9 cellular contexts compared by ENCODE assay signal in the genomic region with DNA sequence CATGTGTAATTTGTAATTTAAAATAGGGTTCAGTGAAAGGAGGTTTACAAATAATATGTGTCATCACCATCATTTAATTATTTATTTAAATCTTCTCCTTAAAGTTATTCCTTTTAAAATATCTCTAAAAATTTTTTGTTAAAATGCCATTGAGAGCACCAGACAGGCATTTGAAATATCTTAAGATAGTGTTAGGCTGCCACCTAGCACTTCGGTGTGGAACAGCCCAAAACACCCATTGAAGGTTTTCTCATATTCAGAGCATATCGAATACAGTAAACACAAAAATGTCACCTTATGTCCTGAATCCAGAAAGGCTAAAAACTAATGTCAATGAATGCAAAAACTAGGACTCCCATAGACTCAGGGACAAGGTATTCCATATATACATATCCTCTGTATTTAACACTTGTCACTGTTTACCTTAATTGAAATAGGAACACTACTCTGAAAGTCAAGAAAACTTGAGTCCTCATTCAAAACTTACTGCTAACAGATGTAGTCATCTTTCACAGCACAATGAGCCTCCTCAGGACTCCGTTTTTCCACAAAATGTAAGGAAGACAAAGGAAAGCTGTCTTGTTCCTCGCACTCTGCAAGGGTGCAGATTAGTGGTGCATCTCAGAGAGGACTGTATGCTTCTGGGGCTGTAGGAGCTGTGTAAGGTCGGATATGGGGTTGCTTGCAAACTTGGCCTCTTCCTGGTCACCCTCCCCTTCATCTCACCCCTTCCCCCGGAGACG.
DNase-seq lines count a peak whose midpoint lies in the region; ATAC-seq and TF ChIP-seq lines count a peak whose summit lies in the region.
"Had no signal": no experiment of that assay in that cellular context is flagged by ENCODE, and none has a peak within 500 bp of the region (broad histone marks: within the 10 kb centered on the region; RNA-seq: fewer than 3 reads in every experiment).

No MANE protein-coding gene starts in this region.

- DNase-seq in COR-L47 (lab: John Stamatoyannopoulos, UW) (peak; percentile 49), GM19238 (ENCODE audit: insufficient read length, low spot score) (peak; percentile 15), SK-N-MC (ENCODE audit: low read depth, low spot score) (peak; percentile 53), retina (peak; percentile 52), ecto neural progenitor cell (ENCODE audit: low spot score) (no peak)
- DNase-seq in effector CD4-positive, alpha-beta T cell: no peak
- DNase-seq: activated B cell treated with CpG ODN at 0.5 μM for 24 hours had no signal

- peak; percentile 68 for ATAC-seq in gastroesophageal sphincter

- H3K9me3 ChIP-seq in SK-N-MC (ENCODE audit: low read depth, low read length) (no peaks in the 10 kb centered on the region), gastroesophageal sphincter (no peaks in the 10 kb centered on the region)

- H3K4me1 ChIP-seq in KMS-11 (ENCODE audit: low read depth, poor library complexity, severe bottlenecking): no peaks in the 10 kb centered on the region
- H3K4me1 ChIP-seq in gastroesophageal sphincter: no peaks in the 10 kb centered on the region

- H3K9ac ChIP-seq in KMS-11: no peak overlapping the region
- H3K9ac ChIP-seq in SK-N-MC (ENCODE audit: insufficient read length): no peak overlapping the region

- no peak for TF ChIP-seq POLR2A in gastroesophageal sphincter (IDR thresholded peaks at IDR 0.05)

- no peaks in the 10 kb centered on the region for H3K36me3 ChIP-seq in KMS-11 (ENCODE audit: insufficient read depth)
- H3K36me3 ChIP-seq in SK-N-MC (ENCODE audit: insufficient read depth, low read length): no peaks in the 10 kb centered on the region
- H3K36me3 ChIP-seq in gastroesophageal sphincter: no peaks in the 10 kb centered on the region

- H3K4me3 ChIP-seq in KMS-11 (IDR thresholded peaks at IDR 0.05; ENCODE audit: insufficient read depth, low read depth, low read length) (no peak overlapping the region), SK-N-MC (peak overlapping the region; percentile 56), gastroesophageal sphincter (no peak overlapping the region)

- H3K27me3 ChIP-seq in KMS-11 (ENCODE audit: insufficient read depth, low read depth) (no peaks in the 10 kb centered on the region), gastroesophageal sphincter (no peaks in the 10 kb centered on the region)

- no peak overlapping the region for H2AFZ ChIP-seq in KMS-11 (ENCODE audit: low read depth)

- no peak overlapping the region for H3K4me2 ChIP-seq in KMS-11

- 20 to 45% methylated on average over 4 to 7 of the region's 7 CpGs for WGBS in gastroesophageal sphincter (ENCODE audit: low coverage in 1 of 2), 2 donors

- TF ChIP-seq CTCF in KMS-11 (conservative IDR thresholded peaks at IDR 0.05; ENCODE audit: low read depth, low read length): peak; percentile 71
- TF ChIP-seq CTCF in gastroesophageal sphincter (IDR thresholded peaks at IDR 0.05): peak; percentile 62 to 80 (median 70)

- H3K79me2 ChIP-seq in KMS-11 (ENCODE audit: insufficient read depth, low read depth): no peaks in the 10 kb centered on the region

- no peak for TF ChIP-seq EP300 in gastroesophageal sphincter (IDR thresholded peaks at IDR 0.05)

- H4K20me1 ChIP-seq in KMS-11 (ENCODE audit: insufficient read depth): no peaks in the 10 kb centered on the region

- no peak overlapping the region for H3K27ac ChIP-seq in KMS-11
- no peak overlapping the region for H3K27ac ChIP-seq in SK-N-MC
- H3K27ac ChIP-seq in gastroesophageal sphincter: no peak overlapping the region

Comparison
In these comparisons a context has a peak if more than half of its experiments do, and no peak if none do; other contexts are left out.
1. DNase-seq: peak in COR-L47 (single experiment), GM19238 (single experiment), SK-N-MC (single experiment) and retina (single experiment); none in effector CD4-positive, alpha-beta T cell (single experiment) and ecto neural progenitor cell (single experiment).